ENCODE assay signal across 8 cellular contexts in the genomic region with DNA sequence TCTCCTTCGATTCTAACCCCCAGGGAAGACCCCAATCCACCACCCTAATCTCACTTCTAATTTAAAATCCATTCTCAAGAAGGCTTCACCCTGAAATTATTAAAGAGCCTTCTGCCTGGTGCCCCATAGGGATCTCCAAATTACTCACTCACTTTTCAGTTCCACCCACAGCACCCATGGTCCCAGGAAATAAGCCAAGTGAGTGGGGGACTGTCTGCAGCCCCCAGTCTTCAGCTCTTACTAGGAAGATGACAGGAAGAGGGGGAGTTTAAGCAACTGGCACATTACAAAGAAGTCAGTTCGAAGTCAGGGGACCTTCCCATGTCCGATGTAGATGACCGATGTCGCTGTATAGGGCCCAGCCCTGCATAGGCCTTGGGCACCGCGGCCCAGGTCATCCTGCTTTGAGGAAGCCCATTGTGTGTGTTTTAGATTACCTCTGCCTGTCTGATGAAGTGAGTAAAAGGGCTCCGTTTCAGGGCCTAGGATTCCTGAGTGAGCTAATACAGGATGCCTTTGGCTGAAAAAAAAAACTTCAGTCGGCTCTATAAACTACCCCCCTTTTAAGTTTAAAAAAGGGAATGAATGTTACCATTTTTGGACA. TPM values are rescaled to one million over a fixed set of nuclear protein-coding genes. Genes with fewer than 3 reads are reported as not detected.
DNase-seq lines count a peak whose midpoint lies in the region; TF ChIP-seq lines count a peak whose summit lies in the region.

No MANE protein-coding gene starts in this region.

- in situ Hi-C loops in ACHN (cut with HindIII; ENCODE audit: low pct_ligation_motif_present, low pct_unique_long_range_greater_than_20kb, low sequenced_read_pairs), result no loop called here

- intact Hi-C loops in activated CD4-positive, alpha-beta T cell treated with anti-CD3 and anti-CD28 coated beads, Interleukin-2, amount 10 ng/mL, durations not matched to agents 24 days and 14 days (cut with micrococcal nuclease), result loop anchor here (5.0 kb wide), 1 partner anchor 185 kb away; the partner anchor contains the start of gene ZFP36L1

- peak overlapping the region; percentile 67 for H3K27ac Mint-ChIP-seq in activated CD4-positive, alpha-beta T cell treated with anti-CD3 and anti-CD28 coated beads, Interleukin-2, amount 10 ng/mL, durations not matched to agents 24 days and 14 days

- H3K9me3 ChIP-seq in suprapubic skin, result no peaks in the 10 kb centered on the region

- H3K9me3 Mint-ChIP-seq in activated CD4-positive, alpha-beta T cell treated with anti-CD3 and anti-CD28 coated beads, Interleukin-2, amount 10 ng/mL, durations not matched to agents 24 days and 14 days, result peaks cover 3% of the 10 kb centered on the region

- DNase-seq in activated CD4-positive, alpha-beta T cell treated with anti-CD3 and anti-CD28 coated beads, Interleukin-2, amount 10 ng/mL, durations not matched to agents 24 days and 14 days, result peak; percentile 69
- DNase-seq in activated CD4-positive, alpha-beta T cell treated with anti-CD3 and anti-CD28 coated beads, Interleukin-2, amount 50 U/mL, for 1 hour, result no peak
- peak; percentile 71 for DNase-seq in kidney glomerular epithelial cell (lab: John Stamatoyannopoulos, UW)
- no peak for DNase-seq in suprapubic skin (ENCODE audit: low spot score in 2 of 2)
- no peak for DNase-seq in ACHN
- DNase-seq in GF-D8 (lab: John Stamatoyannopoulos, UW), result no peak
- DNase-seq in activated effector memory CD4-positive, alpha-beta T cell treated with anti-CD3 and anti-CD28 coated beads, Interleukin-2, amount 50 U/mL, for 16 hours, result no peak

- H3K27me3 ChIP-seq in suprapubic skin, result no peaks in the 10 kb centered on the region

- peaks cover 55% of the 10 kb centered on the region for H3K4me1 ChIP-seq in suprapubic skin

- 24 to 28% (median 24%) methylated on average over 9 of the region's 9 CpGs for WGBS in adipose tissue, 3 donors
- 30% methylated on average over 9 of the region's 9 CpGs for WGBS in suprapubic skin

- H3K4me1 Mint-ChIP-seq in activated CD4-positive, alpha-beta T cell treated with anti-CD3 and anti-CD28 coated beads, Interleukin-2, amount 10 ng/mL, durations not matched to agents 24 days and 14 days, result peaks cover 26% of the 10 kb centered on the region

- no peak for TF ChIP-seq EP300 in suprapubic skin (IDR thresholded peaks at IDR 0.05)

- H3K27me3 Mint-ChIP-seq in activated CD4-positive, alpha-beta T cell treated with anti-CD3 and anti-CD28 coated beads, Interleukin-2, amount 10 ng/mL, durations not matched to agents 24 days and 14 days, result peaks cover 18% of the 10 kb centered on the region

- H3K4me3 ChIP-seq in suprapubic skin, result peak overlapping the region; percentile 74

- H3K27ac ChIP-seq in adipose tissue (ENCODE audit: low read depth, low read length), result peak overlapping the region; percentile 13
- peak overlapping the region; percentile 92 for H3K27ac ChIP-seq in suprapubic skin

- TF ChIP-seq POLR2A in suprapubic skin (IDR thresholded peaks at IDR 0.05), result no peak

- no peaks in the 10 kb centered on the region for H3K36me3 ChIP-seq in suprapubic skin

- TF ChIP-seq CTCF in suprapubic skin (IDR thresholded peaks at IDR 0.05), result no peak

- H3K36me3 Mint-ChIP-seq in activated CD4-positive, alpha-beta T cell treated with anti-CD3 and anti-CD28 coated beads, Interleukin-2, amount 10 ng/mL, durations not matched to agents 24 days and 14 days (ENCODE audit: low read depth), result peaks cover 33% of the 10 kb centered on the region

- H3K4me3 Mint-ChIP-seq in activated CD4-positive, alpha-beta T cell treated with anti-CD3 and anti-CD28 coated beads, Interleukin-2, amount 10 ng/mL, durations not matched to agents 24 days and 14 days, result peak overlapping the region; percentile 85

RNA-seq across cellular contexts. Expression of gene ACTN1, which starts 1.9 kb away (rescaled TPM):
- 44.9 and 52.6 TPM in 2 replicates for total RNA-seq in activated CD4-positive, alpha-beta T cell treated with anti-CD3 and anti-CD28 coated beads, Interleukin-2, amount 10 ng/mL, durations not matched to agents 24 days and 14 days
- polyA plus RNA-seq in adipose tissue, result 100 to 1,000 TPM in 1 of 3 donors, 10 to 100 TPM in 2; 36.7 to 179 (median 50.7) TPM
- total RNA-seq in suprapubic skin, result 100 to 1,000 TPM in 2 of 4 donors, 10 to 100 TPM in 2; 76.8 to 117 (median 94.0) TPM

Comparison
In these comparisons a context has a peak if more than half of its experiments do, and no peak if none do; other contexts are left out.
1. DNase-seq: peak in activated CD4-positive, alpha-beta T cell treated with anti-CD3 and anti-CD28 coated beads, Interleukin-2, amount 10 ng/mL, durations not matched to agents 24 days and 14 days (single experiment) and kidney glomerular epithelial cell (single experiment); none in activated CD4-positive, alpha-beta T cell treated with anti-CD3 and anti-CD28 coated beads, Interleukin-2, amount 50 U/mL, for 1 hour (single experiment), suprapubic skin (0 of 2), ACHN (single experiment), GF-D8 (single experiment) and activated effector memory CD4-positive, alpha-beta T cell treated with anti-CD3 and anti-CD28 coated beads, Interleukin-2, amount 50 U/mL, for 16 hours (single experiment).